Comparison of ENCODE assay signal across 19 cellular contexts in genomic region chr6:134389129-134389528, GRCh38.
"Had no signal": no experiment of that assay in that cellular context is flagged by ENCODE, and none has a peak within 500 bp of the region (broad histone marks: within the 10 kb centered on the region; RNA-seq: fewer than 3 reads in every experiment).

No MANE protein-coding gene starts in this region.

- DNase-seq: activated CD4-positive, alpha-beta T cell treated with anti-CD3 and anti-CD28 coated beads for 1 hour; activated CD4-positive, alpha-beta T cell treated with anti-CD3 and anti-CD28 coated beads, Interleukin-2, amount 50 U/mL, for 48 hours; activated CD8-positive, alpha-beta memory T cell treated with anti-CD3 and anti-CD28 coated beads, Interleukin-2, amount 10 ng/mL, durations not matched to agents 7 days and 5 days; activated gamma-delta T cell treated with Interleukin-2 at 50 U/mL for 16 hours; activated naive CD8-positive, alpha-beta T cell treated with anti-CD3 and anti-CD28 coated beads, Interleukin-2, amount 10 ng/mL, durations not matched to agents 7 days and 5 days; activated T-cell treated with anti-CD3 and anti-CD28 coated beads, Interleukin-2, amount 50 U/mL, for 24 hours; anterior cingulate cortex; dorsolateral prefrontal cortex; left lung; mesenchymal stem cell; stimulated activated CD4-positive, alpha-beta T cell treated with anti-CD3 and anti-CD28 coated beads, Interleukin-2, amount 100 ng/mL, for 24 hours; stimulated activated naive B cell treated with anti-CD40 and anti-IgM and Interleukin-4, amounts not matched to agents 10 μg/mL and 1 μg/mL and 100 μg/mL, for 72 hours; T-helper 17 cell had no signal

- H3K4me3 ChIP-seq: breast epithelium, dorsolateral prefrontal cortex, esophagus muscularis mucosa, left lung, upper lobe of left lung had no signal

- H3K4me1 ChIP-seq: breast epithelium, esophagus muscularis mucosa had no signal

- H3K9me3 ChIP-seq: breast epithelium, esophagus muscularis mucosa, left lung, upper lobe of left lung had no signal

- FAIRE-seq: endometrium, TTC549 had no signal

- ATAC-seq: activated CD8-positive, alpha-beta memory T cell treated with anti-CD3 and anti-CD28 coated beads, Interleukin-2, amount 10 ng/mL, durations not matched to agents 7 days and 5 days; left lung; sciatic nerve; T-helper 17 cell had no signal

- H3K27ac ChIP-seq: breast epithelium, dorsolateral prefrontal cortex, esophagus muscularis mucosa, upper lobe of left lung had no signal

- H3K36me3 ChIP-seq: breast epithelium, esophagus muscularis mucosa, left lung, upper lobe of left lung had no signal

- H3K27me3 ChIP-seq: breast epithelium, dorsolateral prefrontal cortex, esophagus muscularis mucosa, left lung, upper lobe of left lung had no signal
